ENCODE assay signal across 8 cellular contexts in the genomic region with DNA sequence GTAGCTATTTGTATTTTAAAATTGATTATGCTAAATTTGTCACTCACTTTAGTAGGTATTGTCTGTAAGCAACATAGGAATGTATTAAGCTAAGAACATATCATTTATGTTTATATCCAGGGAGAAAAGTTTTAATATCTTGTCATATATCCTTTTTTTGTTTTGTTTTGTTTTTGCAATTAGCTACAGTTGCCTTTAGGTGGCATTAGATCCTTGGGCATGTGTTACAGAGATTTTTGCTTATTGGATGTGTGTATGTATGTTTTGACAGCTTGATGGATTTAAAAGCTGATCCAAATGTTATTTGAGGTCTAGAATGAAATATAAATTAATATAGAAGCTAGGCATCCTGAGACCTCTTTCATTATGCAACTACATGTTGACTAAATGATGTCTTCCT. TPM values are rescaled to one million over a fixed set of nuclear protein-coding genes. Genes with fewer than 3 reads are reported as not detected.
DNase-seq lines count a peak whose midpoint lies in the region; ATAC-seq and TF ChIP-seq lines count a peak whose summit lies in the region.

No MANE protein-coding gene starts in this region.

- no peak overlapping the region for H4K91ac ChIP-seq in mesenchymal stem cell (ENCODE audit: low read length)

- no peak overlapping the region for H2BK5ac ChIP-seq in mesenchymal stem cell (ENCODE audit: low read depth, low read length, poor library complexity, severe bottlenecking)

- peaks cover 5% of the 10 kb centered on the region for H3K4me1 Mint-ChIP-seq in brain

- H2BK120ac ChIP-seq in mesenchymal stem cell (ENCODE audit: low read depth, low read length) = no peak overlapping the region

- no peak overlapping the region for H3K4ac ChIP-seq in mesenchymal stem cell (ENCODE audit: low read depth in 1 of 2, low read length in 2 of 2)

- no peaks in the 10 kb centered on the region for H3K9me3 ChIP-seq in mesenchymal stem cell (ENCODE audit: control insufficient read depth, low read length)

- no peak overlapping the region for H3K23ac ChIP-seq in mesenchymal stem cell (ENCODE audit: low read length in 2 of 2)

- H3K14ac ChIP-seq in mesenchymal stem cell (ENCODE audit: low read length in 2 of 2) = no peak overlapping the region

- H2BK15ac ChIP-seq in mesenchymal stem cell (ENCODE audit: low read depth, poor library complexity, severe bottlenecking) = no peak overlapping the region

- no peak overlapping the region for H3K4me2 ChIP-seq in mesenchymal stem cell (ENCODE audit: low read length, poor library complexity, severe bottlenecking)

- no peaks in the 10 kb centered on the region for H3K36me3 ChIP-seq in mesenchymal stem cell (ENCODE audit: control insufficient read depth in 1 of 2, insufficient read depth in 2 of 2, low read depth in 1 of 2, low read length in 2 of 2)

- H3K27me3 Mint-ChIP-seq in brain = peaks cover 16% of the 10 kb centered on the region

- peak; percentile 72 to 73 for TF ChIP-seq CTCF in brain (conservative IDR thresholded peaks at IDR 0.05)

- H3K27me3 ChIP-seq in mesenchymal stem cell (ENCODE audit: control insufficient read depth in 1 of 2, insufficient read depth in 1 of 2, low read length in 2 of 2) = no peaks in the 10 kb centered on the region

- no peak overlapping the region for H2AFZ ChIP-seq in mesenchymal stem cell (ENCODE audit: low read depth, low read length)

- H3K36me3 Mint-ChIP-seq in brain = no peaks in the 10 kb centered on the region

- H3K9me3 Mint-ChIP-seq in brain = peaks cover 0 to 4% (median 0%) of the 10 kb centered on the region in 5 experiments

- no peak overlapping the region for H4K8ac ChIP-seq in mesenchymal stem cell (ENCODE audit: low read length)

- no peak overlapping the region for H3K4me3 Mint-ChIP-seq in brain

- no peak overlapping the region for H3K9ac ChIP-seq in mesenchymal stem cell (ENCODE audit: low read length)

- H3K4me1 ChIP-seq in mesenchymal stem cell (ENCODE audit: control insufficient read depth, insufficient read depth, low read depth, low read length) = no peaks in the 10 kb centered on the region

- no peak overlapping the region for H3K27ac ChIP-seq in mesenchymal stem cell (ENCODE audit: low read length, poor library complexity, severe bottlenecking)

- no peak overlapping the region for H2BK12ac ChIP-seq in mesenchymal stem cell (ENCODE audit: low read length in 2 of 2)

- H3K27ac Mint-ChIP-seq in brain = no peak overlapping the region

- no peak for ATAC-seq in GM18873 (IDR thresholded peaks at IDR 0.05; ENCODE audit: low FRiP score, unreplicated experiment)

- no peaks in the 10 kb centered on the region for H3K79me1 ChIP-seq in mesenchymal stem cell (replicated peaks; ENCODE audit: low read length, poor library complexity, severe bottlenecking)

- no peak overlapping the region for H3K18ac ChIP-seq in mesenchymal stem cell (ENCODE audit: low read depth in 1 of 2, low read length in 2 of 2)

- DNase-seq in DMS114 treated with DMSO at 0.1 percent for 48 hours (lab: John Stamatoyannopoulos, UW; ENCODE audit: unreplicated experiment) = peak; percentile 10
- DNase-seq in HT-29 (ENCODE audit: low spot score) = peak; percentile 41
- DNase-seq in mesenchymal stem cell = peak; percentile 41
- DNase-seq in DMS79 treated with DMSO at 0.1 percent for 48 hours (lab: John Stamatoyannopoulos, UW) = no peak
- DNase-seq in nucleus accumbens (lab: John Stamatoyannopoulos, UW) = no peak
- no peak for DNase-seq in GF-D8 (lab: John Stamatoyannopoulos, UW)

- no peak overlapping the region for H2AK5ac ChIP-seq in mesenchymal stem cell (ENCODE audit: low read length, severe bottlenecking)

- H3K4me3 ChIP-seq in mesenchymal stem cell (ENCODE audit: insufficient read depth in 1 of 2, low read depth in 1 of 2, low read length in 2 of 2) = no peak overlapping the region

RNA-seq across cellular contexts. Expression of gene OTUD4, which starts 36.1 kb away (rescaled TPM):
- 10.0 and 11.1 TPM in 2 replicates for total RNA-seq in HT-29 (2014; rRNA removed; shearing (Covaris generic))
- polyA plus RNA-seq in brain (ENCODE audit: insufficient read depth, low read depth, low replicate concordance) = 6.1 TPM
- 16.7 TPM for polyA plus RNA-seq in mesenchymal stem cell (2013, experiment 1 of 2)
- polyA plus RNA-seq in mesenchymal stem cell (2013, experiment 2 of 2) = 16.8 TPM

Comparison
In these comparisons a context has a peak if more than half of its experiments do, and no peak if none do; other contexts are left out.
1. DNase-seq: peak in DMS114 treated with DMSO at 0.1 percent for 48 hours (single experiment), HT-29 (single experiment) and mesenchymal stem cell (single experiment); none in DMS79 treated with DMSO at 0.1 percent for 48 hours (single experiment), nucleus accumbens (0 of 56) and GF-D8 (single experiment).